21 cellular contexts compared by ENCODE assay signal in genomic region chr16:76729525-76729924, GRCh38.
DNase-seq lines count a peak whose midpoint lies in the region; TF ChIP-seq lines count a peak whose summit lies in the region.
"Had no signal": no experiment of that assay in that cellular context is flagged by ENCODE, and none has a peak within 500 bp of the region (broad histone marks: within the 10 kb centered on the region; RNA-seq: fewer than 3 reads in every experiment).

No MANE protein-coding gene starts in this region.

- TF ChIP-seq POLR2A in uterus (IDR thresholded peaks at IDR 0.05): no peak

- TF ChIP-seq CTCF in BE2C (IDR thresholded peaks at IDR 0.05; ENCODE audit: low read depth, low read length) (peak; percentile 21; the same call in 1 of the 2 replicates), uterus (IDR thresholded peaks at IDR 0.05) (no peak)

- intact Hi-C loops in posterior vena cava (cut with DNase I): no loop called here
- intact Hi-C loops in uterus (cut with DNase I; ENCODE audit: low total_unique reads): no loop called here

- H3K27ac ChIP-seq in caudate nucleus (ENCODE audit: low read depth, low read length): no peak overlapping the region
- H3K27ac ChIP-seq in uterus: no peak overlapping the region
- H3K27ac ChIP-seq: body of pancreas, left ventricle myocardium inferior, ovary, skin epidermis, thoracic aorta had no signal

- H3K4me3 ChIP-seq in BE2C (ENCODE audit: low read depth, low read length) (no peak overlapping the region), uterus (no peak overlapping the region)
- H3K4me3 ChIP-seq: body of pancreas, left ventricle myocardium inferior, ovary, skin epidermis, thoracic aorta had no signal

- DNase-seq in BE2C: peak; percentile 27
- DNase-seq in HPDE6-E6E7 (ENCODE audit: extremely low spot score): peak; percentile 12
- DNase-seq in RKO (ENCODE audit: low spot score): peak; percentile 66
- DNase-seq in fibroblast of peridontal ligament (ENCODE audit: extremely low read depth): peak; percentile 11
- DNase-seq in RPMI8226: no peak
- DNase-seq in posterior vena cava (ENCODE audit: low spot score): no peak
- no peak for DNase-seq in caudate nucleus (lab: John Stamatoyannopoulos, UW)
- no peak for DNase-seq in uterus
- DNase-seq: activated CD4-positive, alpha-beta T cell treated with anti-CD3 and anti-CD28 coated beads, Interleukin-2, amount 50 U/mL, for 1 hour; activated naive CD4-positive, alpha-beta T cell treated with Interleukin-2 at 50 U/mL for 16 hours; activated T-cell treated with anti-CD3 and anti-CD28 coated beads for 4 hours; AML-193; body of pancreas; HFFc6; IMR-90; left ventricle myocardium inferior; MV-4-11; NCI-H2171 treated with DMSO at 0.1 percent for 48 hours; ovary had no signal

- H3K36me3 ChIP-seq in BE2C (no peaks in the 10 kb centered on the region), uterus (no peaks in the 10 kb centered on the region)
- H3K36me3 ChIP-seq: left ventricle myocardium inferior, ovary, thoracic aorta had no signal

- H3K4me1 ChIP-seq in BE2C (peaks cover 16% of the 10 kb centered on the region), uterus (no peaks in the 10 kb centered on the region)
- H3K4me1 ChIP-seq: body of pancreas, left ventricle myocardium inferior had no signal

- no peaks in the 10 kb centered on the region for H3K9me3 ChIP-seq in BE2C
- H3K9me3 ChIP-seq in uterus: no peaks in the 10 kb centered on the region
- H3K9me3 ChIP-seq: body of pancreas, left ventricle myocardium inferior, ovary, thoracic aorta had no signal

- H3K27me3 ChIP-seq in BE2C (no peaks in the 10 kb centered on the region), uterus (no peaks in the 10 kb centered on the region)
- H3K27me3 ChIP-seq: body of pancreas, ovary had no signal

Comparison
In these comparisons a context has a peak if more than half of its experiments do, and no peak if none do; other contexts are left out.
1. DNase-seq: peak in BE2C (single experiment), HPDE6-E6E7 (single experiment), RKO (single experiment) and fibroblast of peridontal ligament (single experiment); none in RPMI8226 (single experiment), posterior vena cava (single experiment), caudate nucleus (0 of 61) and uterus (0 of 2).